10 cellular contexts compared by ENCODE assay signal in the genomic region with DNA sequence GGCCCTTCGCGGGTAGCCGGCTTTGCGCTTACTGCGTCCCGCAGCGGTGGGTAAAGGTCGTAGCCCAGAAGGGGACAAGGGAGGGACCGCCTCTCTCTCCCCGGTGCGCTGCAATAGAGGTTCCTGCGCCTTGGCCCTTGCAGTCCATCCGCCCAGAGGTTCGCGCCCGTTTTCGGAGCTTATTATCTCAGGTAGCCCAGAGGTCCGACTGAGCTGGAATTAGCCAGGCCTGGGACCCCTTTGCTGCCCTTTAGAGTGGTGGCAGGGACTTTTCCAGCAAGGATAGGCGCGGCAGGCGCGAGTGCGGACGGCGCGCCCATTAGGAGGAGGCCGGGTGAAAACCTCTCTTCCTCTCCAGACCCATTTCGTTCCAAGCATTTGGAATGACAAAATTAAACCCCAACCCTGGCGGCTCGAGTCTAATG. TPM values are rescaled to one million over a fixed set of nuclear protein-coding genes. Genes with fewer than 3 reads are reported as not detected.
DNase-seq lines count a peak whose midpoint lies in the region; ATAC-seq, FAIRE-seq and TF ChIP-seq lines count a peak whose summit lies in the region.
"Had no signal": no experiment of that assay in that cellular context is flagged by ENCODE, and none has a peak within 500 bp of the region (broad histone marks: within the 10 kb centered on the region; RNA-seq: fewer than 3 reads in every experiment).

No MANE protein-coding gene starts in this region.

- no peak overlapping the region; the same call in 1 of the 2 replicates for H2BK15ac ChIP-seq in H9 (ENCODE audit: low read depth, low read length)

- no peak overlapping the region for H3T11ph ChIP-seq in H9 (ENCODE audit: low read length)

- H3K27ac Mint-ChIP-seq in H9 (no peak overlapping the region), WTC11 (no peak overlapping the region)

- peak; percentile 67 for DNase-seq in H9
- DNase-seq in WTC11 (ENCODE audit: low spot score) = peak; percentile 60
- DNase-seq in keratinocyte (ENCODE audit: low read depth, low spot score) = no peak
- no peak for DNase-seq in gastrocnemius medialis
- no peak for DNase-seq in NCI-H187 (lab: John Stamatoyannopoulos, UW)
- no peak for DNase-seq in activated naive CD4-positive, alpha-beta T cell treated with anti-CD3 and anti-CD28 coated beads, Interleukin-2, amount 50 U/mL, for 16 hours
- DNase-seq: COR-L47, nucleus accumbens had no signal

- peaks cover 45% of the 10 kb centered on the region for H3K23me2 ChIP-seq in H9 (ENCODE audit: insufficient read length, low read depth, low read length, poor library complexity, severe bottlenecking)

- POLR2A ChIA-PET in WTC11 (lab: Charles Lee) = interaction anchor here (0.6 to 1.7 kb wide), 2 partner anchors 14 to 749 kb away, joined by 3 read pairs; no protein-coding TSS in a partner anchor

- H2AK5ac ChIP-seq in H9 (ENCODE audit: insufficient read length, low read length) = no peak overlapping the region

- H3K4ac ChIP-seq in H9 (ENCODE audit: low read depth, low read length) = no peak overlapping the region

- H3K4me3 Mint-ChIP-seq in H9 (peak overlapping the region; percentile 55 to 89), WTC11 (peak overlapping the region; percentile 82)

- H3K79me2 ChIP-seq in H9 (ENCODE audit: insufficient read depth, low read length) (no peaks in the 10 kb centered on the region), keratinocyte (ENCODE audit: control insufficient read depth, insufficient read depth, low read length) (no peaks in the 10 kb centered on the region)

- H3K79me1 ChIP-seq in H9 (ENCODE audit: insufficient read depth, low read depth, low read length, poor library complexity, severe bottlenecking) = no peaks in the 10 kb centered on the region

- no peak for TF ChIP-seq POLR2A in gastrocnemius medialis (IDR thresholded peaks at IDR 0.05)

- H3K23ac ChIP-seq in H9 (ENCODE audit: insufficient read length, low read depth, low read length) = no peak overlapping the region

- no peak overlapping the region for H2AFZ ChIP-seq in H9 (ENCODE audit: low read length)
- H2AFZ ChIP-seq in keratinocyte (ENCODE audit: control insufficient read depth, low read length) = no peak overlapping the region

- dilution Hi-C loops in keratinocyte (cut with MboI; ENCODE audit: extremely low pct_ligation_motif_present, low sequenced_read_pairs) = no loop called here

- CTCF ChIA-PET in WTC11 (lab: Charles Lee) = interaction anchor here (0.6 to 1.8 kb wide), 7 partner anchors 18 to 181 kb away, joined by 3 to 5 read pairs (median 3); no protein-coding TSS in a partner anchor

- H3K4me1 ChIP-seq in H9 (ENCODE audit: insufficient read depth, low read length) = peaks cover 19% of the 10 kb centered on the region
- peaks cover 17% of the 10 kb centered on the region for H3K4me1 ChIP-seq in keratinocyte (ENCODE audit: control insufficient read depth, extremely low read depth, insufficient read depth, low read length)
- peaks cover 23 to 39% of the 10 kb centered on the region in 2 donors for H3K4me1 ChIP-seq in gastrocnemius medialis

- H2BK20ac ChIP-seq in H9 (ENCODE audit: low read depth, low read length, poor library complexity, severe bottlenecking) = no peak overlapping the region

- H3K36me3 Mint-ChIP-seq in H9 (ENCODE audit: insufficient read depth in 1 of 3, low read depth in 3 of 3) (no peaks in the 10 kb centered on the region; a peak in 1 of 7 replicates), WTC11 (no peaks in the 10 kb centered on the region)

- H3K36me3 ChIP-seq in keratinocyte (ENCODE audit: control insufficient read depth in 2 of 2, extremely low read depth in 1 of 2, insufficient read depth in 2 of 2, low read length in 2 of 2) (no peaks in the 10 kb centered on the region), gastrocnemius medialis (no peaks in the 10 kb centered on the region)
- H3K36me3 ChIP-seq: tibial artery had no signal

- in situ Hi-C loops in gastrocnemius medialis (cut with MboI; ENCODE audit: low sequenced_read_pairs in 4 of 4) = no loop called here

- H4K91ac ChIP-seq in H9 (ENCODE audit: insufficient read length, low read depth, low read length) = no peak overlapping the region

- H3K9me1 ChIP-seq in keratinocyte (ENCODE audit: control insufficient read depth, extremely low read depth, insufficient read depth, low read length) = no peaks in the 10 kb centered on the region

- peaks cover 68% of the 10 kb centered on the region for H3K27me3 ChIP-seq in H9 (ENCODE audit: insufficient read depth, low read length)
- peaks cover 98% of the 10 kb centered on the region for H3K27me3 ChIP-seq in keratinocyte (ENCODE audit: control insufficient read depth, extremely low read depth, insufficient read depth, low read length)
- peaks cover 99 to 100% (median 100%) of the 10 kb centered on the region in 3 donors for H3K27me3 ChIP-seq in gastrocnemius medialis

- H3K9ac ChIP-seq in H9 (ENCODE audit: extremely low read depth, insufficient read length, low read length) (no peak overlapping the region), keratinocyte (ENCODE audit: control insufficient read depth, extremely low read depth, insufficient read depth, low read length) (no peak overlapping the region)

- H3K9me3 ChIP-seq in H9 (ENCODE audit: control insufficient read depth, low read depth, low read length) (no peaks in the 10 kb centered on the region), keratinocyte (ENCODE audit: control insufficient read depth, low read depth, low read length) (no peaks in the 10 kb centered on the region), gastrocnemius medialis (no peaks in the 10 kb centered on the region)
- H3K9me3 ChIP-seq: tibial artery had no signal

- H3K9me3 Mint-ChIP-seq in H9 (no peaks in the 10 kb centered on the region; a peak in 1 of 5 replicates), WTC11 (no peaks in the 10 kb centered on the region)

- H3K4me3 ChIP-seq in keratinocyte (ENCODE audit: control insufficient read depth in 2 of 3, extremely low read depth in 1 of 3, insufficient read depth in 2 of 3, low read depth in 1 of 3, low read length in 3 of 3) (no peak overlapping the region), gastrocnemius medialis (peak overlapping the region in 3 of 4 donors; percentile 28 to 42 (median 29))

- no peak overlapping the region for H3K14ac ChIP-seq in H9 (ENCODE audit: insufficient read depth, low read length)

- no CpG with 5 or more reads among the region's 30 CpGs for WGBS in H9 (ENCODE audit: extremely low coverage, insufficient read length, low lambda C conversion rate)

- H2BK5ac ChIP-seq in H9 (ENCODE audit: insufficient read length, low read length) = no peak overlapping the region

- H4K5ac ChIP-seq in H9 (ENCODE audit: insufficient read length, low read depth, low read length) = no peak overlapping the region

- H3K27ac ChIP-seq in H9 (ENCODE audit: insufficient read length, low read depth, low read length) (no peak overlapping the region), keratinocyte (ENCODE audit: control insufficient read depth, insufficient read depth, low read length) (no peak overlapping the region), gastrocnemius medialis (no peak overlapping the region)
- H3K27ac ChIP-seq: tibial artery had no signal

- H3K18ac ChIP-seq in H9 (ENCODE audit: insufficient read length, low read depth, low read length) = no peak overlapping the region

- H3K27me3 Mint-ChIP-seq in H9 (ENCODE audit: low read depth) (peaks cover 95% of the 10 kb centered on the region), WTC11 (ENCODE audit: low read depth) (peaks cover 77% of the 10 kb centered on the region)

- no peak overlapping the region for H4K8ac ChIP-seq in H9 (replicated peaks; ENCODE audit: insufficient read length, low read depth, low read length)

- no peak overlapping the region for H2BK120ac ChIP-seq in H9 (ENCODE audit: low read depth, low read length, poor library complexity, severe bottlenecking)

- TF ChIP-seq CTCF in H9 (conservative IDR thresholded peaks at IDR 0.05) = no peak
- TF ChIP-seq CTCF in WTC11 (IDR thresholded peaks at IDR 0.05) = no peak
- TF ChIP-seq CTCF in keratinocyte (optimal IDR thresholded peaks at IDR 0.05 in 1 of 3, IDR thresholded peaks at IDR 0.05 in 1 of 3, conservative IDR thresholded peaks at IDR 0.05 in 1 of 3; ENCODE audit: extremely low read depth in 1 of 3, insufficient read depth in 2 of 3, low read length in 3 of 3) = no peak
- TF ChIP-seq CTCF in gastrocnemius medialis (IDR thresholded peaks at IDR 0.05 in 4 of 5, conservative IDR thresholded peaks at IDR 0.05 in 1 of 5) = no peak

- H2BK12ac ChIP-seq in H9 (ENCODE audit: insufficient read length, low read depth, low read length) = no peak overlapping the region

- H3K56ac ChIP-seq in H9 (ENCODE audit: insufficient read length, low read depth, low read length) = no peak overlapping the region

- peak; percentile 3 for ATAC-seq in WTC11
- no peak for ATAC-seq in gastrocnemius medialis
- no peak for ATAC-seq in HG03571 (IDR thresholded peaks at IDR 0.05; ENCODE audit: unreplicated experiment)

- FAIRE-seq in keratinocyte (lab: Jason Lieb, UNC) = no peak

- no peaks in the 10 kb centered on the region for H4K20me1 ChIP-seq in H9 (ENCODE audit: control insufficient read depth, insufficient read depth, insufficient read length)
- no peaks in the 10 kb centered on the region for H4K20me1 ChIP-seq in keratinocyte (ENCODE audit: control insufficient read depth, extremely low read depth, insufficient read depth, low read length)

- intact Hi-C loops in gastrocnemius medialis (cut with DNase I; ENCODE audit: low total_unique reads) = no loop called here

- H3K4me2 ChIP-seq in H9 (ENCODE audit: insufficient read depth, insufficient read length, low read length) (peak overlapping the region; percentile 67), keratinocyte (ENCODE audit: control insufficient read depth, extremely low read depth, insufficient read depth, low read depth, low read length) (peak overlapping the region; percentile 37)

- peaks cover 76 to 78% of the 10 kb centered on the region in 2 experiments for H3K4me1 Mint-ChIP-seq in H9
- peaks cover 73% of the 10 kb centered on the region for H3K4me1 Mint-ChIP-seq in WTC11

RNA-seq across cellular contexts. Expression of a gene that starts 5.0 kb away (rescaled TPM):
- total RNA-seq in H9 (2021) (1.9 and 2.0 TPM in 2 replicates), WTC11 (2021) (7.7 to 19.2 TPM (median 9.2 TPM) in 3 replicates), gastrocnemius medialis (not detected)
- not detected in 3 replicates for polyA plus RNA-seq in keratinocyte
- not detected for polyA plus RNA-seq in keratinocyte (2011; ENCODE audit: low read depth)
- polyA plus RNA-seq in keratinocyte (2011; cell fraction: cytosol; rRNA removed) = not detected in 2 replicates
- 0.01 TPM in 1 of 2 replicates, not detected in the other for polyA plus RNA-seq in keratinocyte (2011; cell fraction: nucleus; rRNA removed)
- 0.28 TPM in 2 replicates for polyA plus RNA-seq in keratinocyte (2012; ENCODE audit: low replicate concordance)
- 0.03 TPM in 1 of 3 replicates, not detected in the others for polyA minus RNA-seq in keratinocyte
- polyA minus RNA-seq in keratinocyte (2011; cell fraction: cytosol; rRNA and poly(A)+ RNA removed) = not detected
- polyA minus RNA-seq in keratinocyte (2011; cell fraction: nucleus; rRNA and poly(A)+ RNA removed) = not detected in 2 replicates

Comparison
In these comparisons a context has a peak if more than half of its experiments do, and no peak if none do; other contexts are left out.
1. DNase-seq: peak in H9 (single experiment) and WTC11 (single experiment); none in keratinocyte (single experiment), gastrocnemius medialis (0 of 2), NCI-H187 (0 of 2) and activated naive CD4-positive, alpha-beta T cell treated with anti-CD3 and anti-CD28 coated beads, Interleukin-2, amount 50 U/mL, for 16 hours (single experiment).
2. H3K4me3 ChIP-seq: peak in gastrocnemius medialis (3 of 4); none in keratinocyte (0 of 3).